24 cellular contexts compared by ENCODE assay signal in genomic region chr2:58954880-58955385, GRCh38.
"Had no signal": no experiment of that assay in that cellular context is flagged by ENCODE, and none has a peak within 500 bp of the region (broad histone marks: within the 10 kb centered on the region; RNA-seq: fewer than 3 reads in every experiment).

No MANE protein-coding gene starts in this region.

- H3K9me3 ChIP-seq: esophagus muscularis mucosa, heart left ventricle, left lung, lower lobe of right lung, pancreas, right atrium auricular region, spleen, suprapubic skin, tibial artery had no signal

- DNase-seq: activated CD4-positive, alpha-beta T cell treated with anti-CD3 and anti-CD28 coated beads, Interleukin-2, amount 50 U/mL, for 1 hour; activated CD8-positive, alpha-beta T cell treated with anti-CD3 and anti-CD28 coated beads for 36 hours; activated gamma-delta T cell treated with Interleukin-2 at 50 U/mL for 16 hours; activated naive CD4-positive, alpha-beta T cell treated with anti-CD3 and anti-CD28 coated beads, Interleukin-2, amount 50 U/mL, for 16 hours; activated T-cell treated with anti-CD3 and anti-CD28 coated beads, Interleukin-2, amount 50 U/mL, for 4 hours; amniotic stem cell; brain microvascular endothelial cell; foreskin keratinocyte; heart left ventricle; left lung; lower lobe of right lung; mesenchymal stem cell; nucleus accumbens; pancreas; spleen; stimulated activated naive CD4-positive, alpha-beta T cell; T-helper 2 cell; tibial artery had no signal

- H3K4me1 ChIP-seq: foreskin keratinocyte, left lung, lower lobe of right lung, pancreas, right atrium auricular region, spleen, suprapubic skin, tibial artery had no signal

- H3K27ac ChIP-seq: brain microvascular endothelial cell, coronary artery, esophagus muscularis mucosa, foreskin keratinocyte, heart left ventricle, left lung, lower lobe of right lung, pancreas, right atrium auricular region, spleen, suprapubic skin, tibial artery had no signal

- H3K4me3 ChIP-seq: coronary artery, esophagus muscularis mucosa, heart left ventricle, left lung, lower lobe of right lung, pancreas, right atrium auricular region, spleen, suprapubic skin, tibial artery had no signal

- H3K4me3 Mint-ChIP-seq: activated CD8-positive, alpha-beta T cell treated with anti-CD3 and anti-CD28 coated beads for 36 hours; activated T-cell treated with anti-CD3 and anti-CD28 coated beads, Interleukin-2, amount 50 U/mL, for 4 hours; activated T-helper 17 cell treated with anti-CD3 and anti-CD28 coated beads, Interleukin-2, amount 50 U/mL, for 72 hours; natural killer cell treated with Interleukin-12 subunit alpha and Interleukin-12 subunit beta and Interleukin-15 and Interleukin-18, amount 100 ng/mL, for 72 hours had no signal

- H3K36me3 ChIP-seq: brain microvascular endothelial cell, esophagus muscularis mucosa, heart left ventricle, left lung, lower lobe of right lung, pancreas, right atrium auricular region, spleen, suprapubic skin, tibial artery had no signal

- H3K4me1 Mint-ChIP-seq: activated T-helper 17 cell treated with anti-CD3 and anti-CD28 coated beads, Interleukin-2, amount 50 U/mL, for 72 hours had no signal

- H3K9me3 Mint-ChIP-seq: activated CD8-positive, alpha-beta T cell treated with anti-CD3 and anti-CD28 coated beads for 36 hours; activated T-cell treated with anti-CD3 and anti-CD28 coated beads, Interleukin-2, amount 50 U/mL, for 4 hours; activated T-helper 17 cell treated with anti-CD3 and anti-CD28 coated beads, Interleukin-2, amount 50 U/mL, for 72 hours had no signal

- H3K27ac Mint-ChIP-seq: activated CD8-positive, alpha-beta T cell treated with anti-CD3 and anti-CD28 coated beads for 36 hours; activated T-helper 17 cell treated with anti-CD3 and anti-CD28 coated beads, Interleukin-2, amount 50 U/mL, for 72 hours; natural killer cell treated with Interleukin-12 subunit alpha and Interleukin-12 subunit beta and Interleukin-15 and Interleukin-18, amount 100 ng/mL, for 72 hours had no signal

- H3K27me3 Mint-ChIP-seq: activated CD8-positive, alpha-beta T cell treated with anti-CD3 and anti-CD28 coated beads for 36 hours; activated T-helper 17 cell treated with anti-CD3 and anti-CD28 coated beads, Interleukin-2, amount 50 U/mL, for 72 hours; natural killer cell treated with Interleukin-12 subunit alpha and Interleukin-12 subunit beta and Interleukin-15 and Interleukin-18, amount 100 ng/mL, for 72 hours had no signal

- H3K27me3 ChIP-seq: brain microvascular endothelial cell, esophagus muscularis mucosa, foreskin keratinocyte, heart left ventricle, pancreas, right atrium auricular region, spleen, suprapubic skin, tibial artery had no signal

- H3K36me3 Mint-ChIP-seq: natural killer cell treated with Interleukin-12 subunit alpha and Interleukin-12 subunit beta and Interleukin-15 and Interleukin-18, amount 100 ng/mL, for 72 hours had no signal

- ATAC-seq: activated CD8-positive, alpha-beta T cell treated with anti-CD3 and anti-CD28 coated beads for 36 hours; activated T-cell treated with anti-CD3 and anti-CD28 coated beads, Interleukin-2, amount 50 U/mL, for 4 hours; activated T-helper 17 cell treated with anti-CD3 and anti-CD28 coated beads, Interleukin-2, amount 50 U/mL, for 72 hours; foreskin keratinocyte; heart left ventricle; left lung; lower lobe of right lung; natural killer cell treated with Interleukin-12 subunit alpha and Interleukin-12 subunit beta and Interleukin-15 and Interleukin-18, amount 100 ng/mL, for 72 hours; pancreas had no signal
